1 cellular context compared by ENCODE assay signal in the genomic region with DNA sequence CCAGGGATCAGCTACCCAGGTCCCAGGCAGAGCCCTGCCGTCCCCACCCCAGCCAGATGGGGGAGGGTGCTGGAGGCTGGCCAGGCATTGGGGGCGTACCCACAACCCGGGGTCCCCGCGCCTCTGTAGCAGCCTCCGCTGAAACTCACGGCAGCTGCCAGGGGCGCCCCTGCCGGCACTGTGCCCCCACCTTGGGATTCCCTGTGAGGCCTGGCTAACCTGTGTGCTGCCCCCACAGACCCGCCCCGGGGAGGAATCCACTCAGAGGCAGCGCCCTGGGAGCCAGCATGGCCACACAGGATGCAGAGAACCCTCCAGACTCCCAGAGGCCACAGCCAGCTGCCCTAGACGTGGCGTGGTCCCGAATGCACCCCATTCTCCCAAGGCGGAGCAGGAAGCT.
TF ChIP-seq lines count a peak whose summit lies in the region.

No MANE protein-coding gene starts in this region.

TF ChIP-seq in GM23338, 12 proteins besides CTCF, POLR2A, EP300 and RAD21:
- no peak for TF ChIP-seq CREB1 (CRISPR knock-in tag; IDR thresholded peaks at IDR 0.05; ENCODE audit: low read depth)
- TF ChIP-seq, protein P1, sequence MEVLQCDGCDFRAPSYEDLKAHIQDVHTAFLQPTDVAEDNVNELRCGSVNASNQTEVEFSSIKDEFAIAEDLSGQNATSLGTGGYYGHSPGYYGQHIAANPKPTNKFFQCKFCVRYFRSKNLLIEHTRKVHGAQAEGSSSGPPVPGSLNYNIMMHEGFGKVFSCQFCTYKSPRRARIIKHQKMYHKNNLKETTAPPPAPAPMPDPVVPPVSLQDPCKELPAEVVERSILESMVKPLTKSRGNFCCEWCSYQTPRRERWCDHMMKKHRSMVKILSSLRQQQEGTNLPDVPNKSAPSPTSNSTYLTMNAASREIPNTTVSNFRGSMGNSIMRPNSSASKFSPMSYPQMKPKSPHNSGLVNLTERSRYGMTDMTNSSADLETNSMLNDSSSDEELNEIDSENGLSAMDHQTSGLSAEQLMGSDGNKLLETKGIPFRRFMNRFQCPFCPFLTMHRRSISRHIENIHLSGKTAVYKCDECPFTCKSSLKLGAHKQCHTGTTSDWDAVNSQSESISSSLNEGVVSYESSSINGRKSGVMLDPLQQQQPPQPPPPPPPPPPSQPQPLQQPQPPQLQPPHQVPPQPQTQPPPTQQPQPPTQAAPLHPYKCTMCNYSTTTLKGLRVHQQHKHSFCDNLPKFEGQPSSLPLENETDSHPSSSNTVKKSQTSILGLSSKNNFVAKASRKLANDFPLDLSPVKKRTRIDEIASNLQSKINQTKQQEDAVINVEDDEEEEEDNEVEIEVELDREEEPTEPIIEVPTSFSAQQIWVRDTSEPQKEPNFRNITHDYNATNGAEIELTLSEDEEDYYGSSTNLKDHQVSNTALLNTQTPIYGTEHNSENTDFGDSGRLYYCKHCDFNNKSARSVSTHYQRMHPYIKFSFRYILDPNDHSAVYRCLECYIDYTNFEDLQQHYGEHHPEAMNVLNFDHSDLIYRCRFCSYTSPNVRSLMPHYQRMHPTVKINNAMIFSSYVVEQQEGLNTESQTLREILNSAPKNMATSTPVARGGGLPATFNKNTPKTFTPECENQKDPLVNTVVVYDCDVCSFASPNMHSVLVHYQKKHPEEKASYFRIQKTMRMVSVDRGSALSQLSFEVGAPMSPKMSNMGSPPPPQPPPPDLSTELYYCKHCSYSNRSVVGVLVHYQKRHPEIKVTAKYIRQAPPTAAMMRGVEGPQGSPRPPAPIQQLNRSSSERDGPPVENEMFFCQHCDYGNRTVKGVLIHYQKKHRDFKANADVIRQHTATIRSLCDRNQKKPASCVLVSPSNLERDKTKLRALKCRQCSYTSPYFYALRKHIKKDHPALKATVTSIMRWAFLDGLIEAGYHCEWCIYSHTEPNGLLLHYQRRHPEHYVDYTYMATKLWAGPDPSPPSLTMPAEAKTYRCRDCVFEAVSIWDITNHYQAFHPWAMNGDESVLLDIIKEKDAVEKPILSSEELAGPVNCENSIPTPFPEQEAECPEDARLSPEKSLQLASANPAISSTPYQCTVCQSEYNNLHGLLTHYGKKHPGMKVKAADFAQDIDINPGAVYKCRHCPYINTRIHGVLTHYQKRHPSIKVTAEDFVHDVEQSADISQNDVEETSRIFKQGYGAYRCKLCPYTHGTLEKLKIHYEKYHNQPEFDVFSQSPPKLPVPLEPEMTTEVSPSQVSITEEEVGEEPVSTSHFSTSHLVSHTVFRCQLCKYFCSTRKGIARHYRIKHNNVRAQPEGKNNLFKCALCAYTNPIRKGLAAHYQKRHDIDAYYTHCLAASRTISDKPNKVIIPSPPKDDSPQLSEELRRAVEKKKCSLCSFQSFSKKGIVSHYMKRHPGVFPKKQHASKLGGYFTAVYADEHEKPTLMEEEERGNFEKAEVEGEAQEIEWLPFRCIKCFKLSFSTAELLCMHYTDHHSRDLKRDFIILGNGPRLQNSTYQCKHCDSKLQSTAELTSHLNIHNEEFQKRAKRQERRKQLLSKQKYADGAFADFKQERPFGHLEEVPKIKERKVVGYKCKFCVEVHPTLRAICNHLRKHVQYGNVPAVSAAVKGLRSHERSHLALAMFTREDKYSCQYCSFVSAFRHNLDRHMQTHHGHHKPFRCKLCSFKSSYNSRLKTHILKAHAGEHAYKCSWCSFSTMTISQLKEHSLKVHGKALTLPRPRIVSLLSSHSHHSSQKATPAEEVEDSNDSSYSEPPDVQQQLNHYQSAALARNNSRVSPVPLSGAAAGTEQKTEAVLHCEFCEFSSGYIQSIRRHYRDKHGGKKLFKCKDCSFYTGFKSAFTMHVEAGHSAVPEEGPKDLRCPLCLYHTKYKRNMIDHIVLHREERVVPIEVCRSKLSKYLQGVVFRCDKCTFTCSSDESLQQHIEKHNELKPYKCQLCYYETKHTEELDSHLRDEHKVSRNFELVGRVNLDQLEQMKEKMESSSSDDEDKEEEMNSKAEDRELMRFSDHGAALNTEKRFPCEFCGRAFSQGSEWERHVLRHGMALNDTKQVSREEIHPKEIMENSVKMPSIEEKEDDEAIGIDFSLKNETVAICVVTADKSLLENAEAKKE (CRISPR knock-in tag; IDR thresholded peaks at IDR 0.05): no peak
- no peak for TF ChIP-seq STAT1 (IDR thresholded peaks at IDR 0.05; ENCODE audit: unreplicated experiment)
- TF ChIP-seq, protein P2, sequence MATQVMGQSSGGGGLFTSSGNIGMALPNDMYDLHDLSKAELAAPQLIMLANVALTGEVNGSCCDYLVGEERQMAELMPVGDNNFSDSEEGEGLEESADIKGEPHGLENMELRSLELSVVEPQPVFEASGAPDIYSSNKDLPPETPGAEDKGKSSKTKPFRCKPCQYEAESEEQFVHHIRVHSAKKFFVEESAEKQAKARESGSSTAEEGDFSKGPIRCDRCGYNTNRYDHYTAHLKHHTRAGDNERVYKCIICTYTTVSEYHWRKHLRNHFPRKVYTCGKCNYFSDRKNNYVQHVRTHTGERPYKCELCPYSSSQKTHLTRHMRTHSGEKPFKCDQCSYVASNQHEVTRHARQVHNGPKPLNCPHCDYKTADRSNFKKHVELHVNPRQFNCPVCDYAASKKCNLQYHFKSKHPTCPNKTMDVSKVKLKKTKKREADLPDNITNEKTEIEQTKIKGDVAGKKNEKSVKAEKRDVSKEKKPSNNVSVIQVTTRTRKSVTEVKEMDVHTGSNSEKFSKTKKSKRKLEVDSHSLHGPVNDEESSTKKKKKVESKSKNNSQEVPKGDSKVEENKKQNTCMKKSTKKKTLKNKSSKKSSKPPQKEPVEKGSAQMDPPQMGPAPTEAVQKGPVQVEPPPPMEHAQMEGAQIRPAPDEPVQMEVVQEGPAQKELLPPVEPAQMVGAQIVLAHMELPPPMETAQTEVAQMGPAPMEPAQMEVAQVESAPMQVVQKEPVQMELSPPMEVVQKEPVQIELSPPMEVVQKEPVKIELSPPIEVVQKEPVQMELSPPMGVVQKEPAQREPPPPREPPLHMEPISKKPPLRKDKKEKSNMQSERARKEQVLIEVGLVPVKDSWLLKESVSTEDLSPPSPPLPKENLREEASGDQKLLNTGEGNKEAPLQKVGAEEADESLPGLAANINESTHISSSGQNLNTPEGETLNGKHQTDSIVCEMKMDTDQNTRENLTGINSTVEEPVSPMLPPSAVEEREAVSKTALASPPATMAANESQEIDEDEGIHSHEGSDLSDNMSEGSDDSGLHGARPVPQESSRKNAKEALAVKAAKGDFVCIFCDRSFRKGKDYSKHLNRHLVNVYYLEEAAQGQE (IDR thresholded peaks at IDR 0.05; ENCODE audit: unreplicated experiment): no peak
- no peak for TF ChIP-seq EZH2phosphoT487 (IDR thresholded peaks at IDR 0.05; ENCODE audit: unreplicated experiment)
- TF ChIP-seq NANOG (IDR thresholded peaks at IDR 0.05; ENCODE audit: borderline replicate concordance): no peak
- TF ChIP-seq, protein P3, sequence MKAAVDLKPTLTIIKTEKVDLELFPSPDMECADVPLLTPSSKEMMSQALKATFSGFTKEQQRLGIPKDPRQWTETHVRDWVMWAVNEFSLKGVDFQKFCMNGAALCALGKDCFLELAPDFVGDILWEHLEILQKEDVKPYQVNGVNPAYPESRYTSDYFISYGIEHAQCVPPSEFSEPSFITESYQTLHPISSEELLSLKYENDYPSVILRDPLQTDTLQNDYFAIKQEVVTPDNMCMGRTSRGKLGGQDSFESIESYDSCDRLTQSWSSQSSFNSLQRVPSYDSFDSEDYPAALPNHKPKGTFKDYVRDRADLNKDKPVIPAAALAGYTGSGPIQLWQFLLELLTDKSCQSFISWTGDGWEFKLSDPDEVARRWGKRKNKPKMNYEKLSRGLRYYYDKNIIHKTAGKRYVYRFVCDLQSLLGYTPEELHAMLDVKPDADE (IDR thresholded peaks at IDR 0.05): no peak
- TF ChIP-seq ZNF331 (CRISPR knock-in tag; IDR thresholded peaks at IDR 0.05; ENCODE audit: low read depth): no peak
- TF ChIP-seq POLR2AphosphoS5 (IDR thresholded peaks at IDR 0.05; ENCODE audit: low read depth): no peak
- TF ChIP-seq EZH2 (IDR thresholded peaks at IDR 0.05; ENCODE audit: low read depth, unreplicated experiment): no peak
- no peak for TF ChIP-seq ZNF114 (CRISPR knock-in tag; IDR thresholded peaks at IDR 0.05)
- no peak for TF ChIP-seq JUNB (IDR thresholded peaks at IDR 0.05; ENCODE audit: unreplicated experiment)
